19 cellular contexts compared by ENCODE assay signal in genomic region chr3:36777424-36778218, GRCh38. TPM values are rescaled to one million over a fixed set of nuclear protein-coding genes. Genes with fewer than 3 reads are reported as not detected.
DNase-seq lines count a peak whose midpoint lies in the region; ATAC-seq and TF ChIP-seq lines count a peak whose summit lies in the region.
"Had no signal": no experiment of that assay in that cellular context is flagged by ENCODE, and none has a peak within 500 bp of the region (broad histone marks: within the 10 kb centered on the region; RNA-seq: fewer than 3 reads in every experiment).

No MANE protein-coding gene starts in this region.

- H3K27me3 ChIP-seq in hepatocyte = no peaks in the 10 kb centered on the region
- H3K27me3 ChIP-seq in CD8-positive, alpha-beta T cell (ENCODE audit: insufficient read depth, low read length) = no peaks in the 10 kb centered on the region
- H3K27me3 ChIP-seq: BLaER1 treated with 17β-estradiol and CSF1 and Interleukin-3, amounts not matched to agents 10 nM and 100 nM; cardiac muscle cell had no signal

- DNase-seq in hepatocyte (ENCODE audit: low spot score) (no peak), Kasumi-1 (lab: John Stamatoyannopoulos, UW) (no peak), NCI-H524 (lab: John Stamatoyannopoulos, UW) (no peak)
- no peak for DNase-seq in CD8-positive, alpha-beta T cell
- DNase-seq: activated CD4-positive, alpha-beta T cell treated with anti-CD3 and anti-CD28 coated beads, Interleukin-2, amount 10 ng/mL, durations not matched to agents 7 days and 5 days; activated naive CD8-positive, alpha-beta T cell treated with anti-CD3 and anti-CD28 coated beads, Interleukin-2, amount 10 ng/mL, durations not matched to agents 7 days and 5 days; activated T-cell treated with anti-CD3 and anti-CD28 coated beads, Interleukin-2, amount 50 U/mL, for 1 hour; endodermal cell; MM.1S; NCI-H2107; NK-92 treated with Interleukin-12 subunit alpha and Interleukin-12 subunit beta, amount 100 ng/mL, for 24 hours; SHP77 had no signal

- H3K36me3 Mint-ChIP-seq in CD8-positive, alpha-beta T cell = no peaks in the 10 kb centered on the region
- H3K36me3 Mint-ChIP-seq: activated naive CD8-positive, alpha-beta T cell treated with anti-CD3 and anti-CD28 coated beads, Interleukin-2, amount 10 ng/mL, durations not matched to agents 7 days and 5 days had no signal

- H4K20me1 ChIP-seq in hepatocyte (ENCODE audit: insufficient read depth, poor library complexity, severe bottlenecking) = no peaks in the 10 kb centered on the region
- H4K20me1 ChIP-seq: BLaER1 treated with 17β-estradiol and CSF1 and Interleukin-3, amounts not matched to agents 10 nM and 100 nM had no signal

- H3K4me1 ChIP-seq in hepatocyte (ENCODE audit: insufficient read depth) = peaks cover 10% of the 10 kb centered on the region
- no peaks in the 10 kb centered on the region for H3K4me1 ChIP-seq in CD8-positive, alpha-beta T cell (ENCODE audit: insufficient read depth, low read length)

- H3K36me3 ChIP-seq in hepatocyte (replicated peaks; ENCODE audit: insufficient read depth, low read depth) = no peaks in the 10 kb centered on the region
- no peaks in the 10 kb centered on the region for H3K36me3 ChIP-seq in CD8-positive, alpha-beta T cell (ENCODE audit: insufficient read depth, low read length)
- H3K36me3 ChIP-seq: BLaER1 treated with 17β-estradiol and CSF1 and Interleukin-3, amounts not matched to agents 10 nM and 100 nM; cardiac muscle cell had no signal

- intact Hi-C loops in CD8-positive, alpha-beta T cell (cut with DNase I, micrococcal nuclease) = loop anchor here in 1 of 2 experiments (1.0 kb wide), 1 partner anchor 33 kb away; no protein-coding TSS in a partner anchor

- ATAC-seq in GM19023 (IDR thresholded peaks at IDR 0.05; ENCODE audit: unreplicated experiment) (peak; percentile 67), GM21619 (IDR thresholded peaks at IDR 0.05; ENCODE audit: unreplicated experiment) (peak; percentile 75), HG03342 (IDR thresholded peaks at IDR 0.05; ENCODE audit: unreplicated experiment) (peak; percentile 63)
- no peak for ATAC-seq in CD8-positive, alpha-beta T cell

- H3K4me2 ChIP-seq in hepatocyte = peak overlapping the region; percentile 22

- POLR2A ChIA-PET in CD8-positive, alpha-beta T cell (lab: Charles Lee) = no interaction called here

- CTCF ChIA-PET in CD8-positive, alpha-beta T cell (lab: Charles Lee) = no interaction called here

- no peak overlapping the region for H3K4me3 ChIP-seq in hepatocyte
- H3K4me3 ChIP-seq in CD8-positive, alpha-beta T cell (ENCODE audit: low read depth, low read length) = no peak overlapping the region
- H3K4me3 ChIP-seq: BLaER1 treated with 17β-estradiol and CSF1 and Interleukin-3, amounts not matched to agents 10 nM and 100 nM; cardiac muscle cell had no signal

- H3K27ac Mint-ChIP-seq in CD8-positive, alpha-beta T cell = no peak overlapping the region
- H3K27ac Mint-ChIP-seq: activated CD4-positive, alpha-beta T cell treated with anti-CD3 and anti-CD28 coated beads, Interleukin-2, amount 10 ng/mL, durations not matched to agents 7 days and 5 days; activated naive CD8-positive, alpha-beta T cell treated with anti-CD3 and anti-CD28 coated beads, Interleukin-2, amount 10 ng/mL, durations not matched to agents 7 days and 5 days; endodermal cell had no signal

- no peak for TF ChIP-seq CTCF in hepatocyte (IDR thresholded peaks at IDR 0.05; ENCODE audit: poor library complexity)
- TF ChIP-seq CTCF in CD8-positive, alpha-beta T cell (IDR thresholded peaks at IDR 0.05) = no peak

- 61% methylated on average over 2 of the region's 2 CpGs for WGBS in hepatocyte (ENCODE audit: low lambda C conversion rate, missing lambda C conversion rate)

- H2AFZ ChIP-seq in hepatocyte = no peak overlapping the region

- peaks cover 2% of the 10 kb centered on the region for H3K27me3 Mint-ChIP-seq in CD8-positive, alpha-beta T cell (ENCODE audit: low read depth)

- no peaks in the 10 kb centered on the region for H3K4me1 Mint-ChIP-seq in CD8-positive, alpha-beta T cell (ENCODE audit: low read depth)
- H3K4me1 Mint-ChIP-seq: activated CD4-positive, alpha-beta T cell treated with anti-CD3 and anti-CD28 coated beads, Interleukin-2, amount 10 ng/mL, durations not matched to agents 7 days and 5 days; activated naive CD8-positive, alpha-beta T cell treated with anti-CD3 and anti-CD28 coated beads, Interleukin-2, amount 10 ng/mL, durations not matched to agents 7 days and 5 days had no signal

- no peaks in the 10 kb centered on the region for H3K79me2 ChIP-seq in hepatocyte

- H3K9me3 ChIP-seq in hepatocyte (ENCODE audit: low read depth) = no peaks in the 10 kb centered on the region
- no peaks in the 10 kb centered on the region for H3K9me3 ChIP-seq in CD8-positive, alpha-beta T cell (ENCODE audit: low read length)
- H3K9me3 ChIP-seq: BLaER1 treated with 17β-estradiol and CSF1 and Interleukin-3, amounts not matched to agents 10 nM and 100 nM had no signal

- no peaks in the 10 kb centered on the region for H3K9me3 Mint-ChIP-seq in CD8-positive, alpha-beta T cell
- H3K9me3 Mint-ChIP-seq: activated CD4-positive, alpha-beta T cell treated with anti-CD3 and anti-CD28 coated beads, Interleukin-2, amount 10 ng/mL, durations not matched to agents 7 days and 5 days; activated naive CD8-positive, alpha-beta T cell treated with anti-CD3 and anti-CD28 coated beads, Interleukin-2, amount 10 ng/mL, durations not matched to agents 7 days and 5 days; endodermal cell; nephron had no signal

- no peak overlapping the region for H3K27ac ChIP-seq in hepatocyte
- H3K27ac ChIP-seq in CD8-positive, alpha-beta T cell (ENCODE audit: low read depth, low read length) = no peak overlapping the region
- H3K27ac ChIP-seq: BLaER1 treated with 17β-estradiol and CSF1 and Interleukin-3, amounts not matched to agents 10 nM and 100 nM; cardiac muscle cell had no signal

- no peaks in the 10 kb centered on the region for H3K9me2 ChIP-seq in hepatocyte (replicated peaks; ENCODE audit: insufficient read depth)

- no peak overlapping the region for H3K4me3 Mint-ChIP-seq in CD8-positive, alpha-beta T cell
- H3K4me3 Mint-ChIP-seq: activated CD4-positive, alpha-beta T cell treated with anti-CD3 and anti-CD28 coated beads, Interleukin-2, amount 10 ng/mL, durations not matched to agents 7 days and 5 days; activated naive CD8-positive, alpha-beta T cell treated with anti-CD3 and anti-CD28 coated beads, Interleukin-2, amount 10 ng/mL, durations not matched to agents 7 days and 5 days; endodermal cell; nephron had no signal

RNA-seq across cellular contexts. Expression of gene DCLK3, which starts 13.3 kb away (rescaled TPM):
- total RNA-seq in hepatocyte = 0.07 TPM in 1 of 2 replicates, not detected in the other
- polyA plus RNA-seq in hepatocyte = not detected in 2 replicates
- not detected for total RNA-seq in CD8-positive, alpha-beta T cell
- total RNA-seq: activated CD4-positive, alpha-beta T cell treated with anti-CD3 and anti-CD28 coated beads, Interleukin-2, amount 10 ng/mL, durations not matched to agents 7 days and 5 days; activated naive CD8-positive, alpha-beta T cell treated with anti-CD3 and anti-CD28 coated beads, Interleukin-2, amount 10 ng/mL, durations not matched to agents 7 days and 5 days; T-helper 2 cell treated with Interferon-gamma antibody and Interleukin-4, amounts not matched to agents 100 ng/mL and 5 ng/mL, for 36 hours had no signal
